Comparison of ENCODE assay signal across 23 cellular contexts in the genomic region with DNA sequence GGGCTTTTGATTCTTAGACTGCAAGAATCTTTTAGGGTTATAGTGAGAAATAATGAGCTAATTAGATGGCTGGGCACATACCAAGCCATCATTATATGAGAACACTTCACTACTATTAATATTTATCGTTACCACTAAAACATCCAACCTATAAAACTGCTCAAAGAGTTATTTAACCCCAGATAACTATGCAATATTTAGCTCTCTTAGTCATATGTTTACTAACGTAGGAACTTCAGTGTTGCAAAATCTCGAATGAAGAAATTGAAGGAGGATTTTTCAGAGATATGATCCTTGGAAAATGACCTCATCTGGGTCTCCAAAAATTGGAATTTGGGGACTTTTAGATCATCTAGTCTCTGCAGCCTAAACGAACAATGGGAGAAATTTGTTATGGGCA.
DNase-seq lines count a peak whose midpoint lies in the region; ATAC-seq, FAIRE-seq and TF ChIP-seq lines count a peak whose summit lies in the region.
"Had no signal": no experiment of that assay in that cellular context is flagged by ENCODE, and none has a peak within 500 bp of the region (broad histone marks: within the 10 kb centered on the region; RNA-seq: fewer than 3 reads in every experiment).

No MANE protein-coding gene starts in this region.

- POLR2A ChIA-PET in A549 (lab: Yijun Ruan, JAX), result no interaction called here

- ATAC-seq in A549, result peak in 1 of 2 experiments; percentile 15; a peak in 1 of 6 replicates
- no peak for ATAC-seq in HG02571 (IDR thresholded peaks at IDR 0.05; ENCODE audit: unreplicated experiment)
- no peak for ATAC-seq in upper lobe of right lung
- ATAC-seq: SK-N-SH treated with all-trans-retinoic acid at 6 μM for 48 hours had no signal

- intact Hi-C loops in upper lobe of right lung (cut with DNase I), result no loop called here

- H3K27ac ChIP-seq in A549, result peak overlapping the region; percentile 71 to 77
- peak overlapping the region; percentile 29 for H3K27ac ChIP-seq in angular gyrus (ENCODE audit: low read depth, low read length)
- no peak overlapping the region for H3K27ac ChIP-seq in upper lobe of right lung
- H3K27ac ChIP-seq: Peyer's patch had no signal

- no peak; a peak in 1 of 5 replicates for TF ChIP-seq RAD21 in A549 (conservative IDR thresholded peaks at IDR 0.05 in 1 of 2, IDR thresholded peaks at IDR 0.05 in 1 of 2)

- no peak for TF ChIP-seq CTCF in A549 (IDR thresholded peaks at IDR 0.05)
- TF ChIP-seq CTCF in upper lobe of right lung (IDR thresholded peaks at IDR 0.05), result no peak
- TF ChIP-seq CTCF in endothelial cell (IDR thresholded peaks at IDR 0.05; ENCODE audit: unreplicated experiment), result no peak

- no peaks in the 10 kb centered on the region for H3K36me3 Mint-ChIP-seq in endothelial cell (ENCODE audit: low read depth, unreplicated experiment)

- H3K4me2 ChIP-seq in A549, result peak overlapping the region; percentile 60
- H3K4me2 ChIP-seq: GM23338 had no signal

- peak; percentile 99 for FAIRE-seq in A549 (lab: Jason Lieb, UNC)
- FAIRE-seq: GM12892 had no signal

- H3K4me1 ChIP-seq in A549 (peaks cover 42% of the 10 kb centered on the region), upper lobe of right lung (no peaks in the 10 kb centered on the region)
- H3K4me1 ChIP-seq: HAP-1, Peyer's patch had no signal

- no peaks in the 10 kb centered on the region for H3K4me1 Mint-ChIP-seq in endothelial cell (ENCODE audit: unreplicated experiment)

- DNase-seq in A549 (ENCODE audit: low read depth in 1 of 2, low spot score in 1 of 2) (peak in 1 of 2 experiments; percentile 31), ELR (ENCODE audit: low read depth) (peak; percentile 14), fibroblast of peridontal ligament (ENCODE audit: extremely low read depth) (peak; percentile 33), upper lobe of right lung (no peak), endothelial cell (ENCODE audit: low spot score) (no peak)
- no peak for DNase-seq in activated naive CD4-positive, alpha-beta T cell treated with Interleukin-2 at 50 U/mL for 16 hours
- DNase-seq: CD4-positive, alpha-beta T cell; COR-L47; DMS79 treated with DMSO at 0.1 percent for 48 hours; Kasumi-1; MG63; NCI-H1092; NCI-H1436; NCI-H1930; NCI-H345; NCI-H82; Peyer's patch had no signal

- 3% methylated on average over 4 of the region's 4 CpGs for WGBS in A549 (ENCODE audit: missing lambda C conversion rate)

- no peak overlapping the region for H3K27ac Mint-ChIP-seq in endothelial cell (ENCODE audit: unreplicated experiment)
- H3K27ac Mint-ChIP-seq: CD4-positive, alpha-beta T cell; GM23338 had no signal

- TF ChIP-seq POLR2A in A549 (IDR thresholded peaks at IDR 0.05; ENCODE audit: low read length), result no peak

- H3K27me3 Mint-ChIP-seq in endothelial cell (ENCODE audit: unreplicated experiment), result peaks cover 4% of the 10 kb centered on the region

- no peaks in the 10 kb centered on the region for H3K27me3 ChIP-seq in upper lobe of right lung
- H3K27me3 ChIP-seq: Peyer's patch had no signal

- H3K36me3 ChIP-seq in upper lobe of right lung, result no peaks in the 10 kb centered on the region
- H3K36me3 ChIP-seq: HAP-1, MG63, Peyer's patch had no signal

- CTCF ChIA-PET in A549 (lab: Yijun Ruan, JAX), result interaction anchor here (0.5 to 6.7 kb wide), 11 partner anchors 11 to 1398 kb away, joined by 3 to 71 read pairs (median 3); no protein-coding TSS in a partner anchor

- H3K9me3 ChIP-seq in A549, result no peaks in the 10 kb centered on the region
- no peaks in the 10 kb centered on the region for H3K9me3 ChIP-seq in upper lobe of right lung
- H3K9me3 ChIP-seq: HAP-1, MG63, Peyer's patch had no signal

- no peaks in the 10 kb centered on the region for H3K9me3 Mint-ChIP-seq in endothelial cell (ENCODE audit: unreplicated experiment)
- H3K9me3 Mint-ChIP-seq: CD4-positive, alpha-beta T cell; GM23338 had no signal

- no peak overlapping the region for H3K4me3 Mint-ChIP-seq in endothelial cell (ENCODE audit: unreplicated experiment)
- H3K4me3 Mint-ChIP-seq: CD4-positive, alpha-beta T cell; GM23338 had no signal

- TF ChIP-seq EP300 in A549 (IDR thresholded peaks at IDR 0.05), result peak; percentile 42 to 79; a peak in 2 of 5 replicates

- H3K4me3 ChIP-seq in A549, result no peak overlapping the region
- no peak overlapping the region for H3K4me3 ChIP-seq in upper lobe of right lung
- H3K4me3 ChIP-seq: GM23338, HAP-1, MG63, Peyer's patch had no signal

TF ChIP-seq in A549, 52 proteins besides CTCF, POLR2A, EP300 and RAD21:
- TF ChIP-seq RFX5 (IDR thresholded peaks at IDR 0.05) (no peak), SMC3 (IDR thresholded peaks at IDR 0.05) (peak; percentile 15; the same call in 1 of the 3 replicates), CEBPB (IDR thresholded peaks at IDR 0.05) (peak; percentile 92 to 93), NFE2L2 (conservative IDR thresholded peaks at IDR 0.05; ENCODE audit: low read length) (no peak), NR3C1 (IDR thresholded peaks at IDR 0.05) (no peak), RNF2 (IDR thresholded peaks at IDR 0.05; ENCODE audit: borderline replicate concordance, low read depth) (no peak), ZC3H11A (IDR thresholded peaks at IDR 0.05) (no peak), CHD4 (IDR thresholded peaks at IDR 0.05; ENCODE audit: borderline replicate concordance) (no peak), REST (IDR thresholded peaks at IDR 0.05) (no peak), CBX2 (IDR thresholded peaks at IDR 0.05; ENCODE audit: borderline replicate concordance, low read depth) (no peak), FOSL2 (IDR thresholded peaks at IDR 0.05) (peak; percentile 72), FOSL2 (CRISPR knock-in tag; IDR thresholded peaks at IDR 0.05) (peak; percentile 75), JUN (IDR thresholded peaks at IDR 0.05) (peak in 1 of 2 experiments; percentile 47; a peak in 1 of 5 replicates), JUNB (IDR thresholded peaks at IDR 0.05) (peak; percentile 83), EHMT2 (IDR thresholded peaks at IDR 0.05; ENCODE audit: low read depth) (no peak), BCL3 (IDR thresholded peaks at IDR 0.05) (peak; percentile 59; the same call in 1 of the 3 replicates), GATA3 (IDR thresholded peaks at IDR 0.05; ENCODE audit: borderline replicate concordance) (peak; percentile 64; the same call in 1 of the 2 replicates)
- TF ChIP-seq, protein P1, sequence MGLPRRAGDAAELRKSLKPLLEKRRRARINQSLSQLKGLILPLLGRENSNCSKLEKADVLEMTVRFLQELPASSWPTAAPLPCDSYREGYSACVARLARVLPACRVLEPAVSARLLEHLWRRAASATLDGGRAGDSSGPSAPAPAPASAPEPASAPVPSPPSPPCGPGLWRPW (IDR thresholded peaks at IDR 0.05), result peak; percentile 70; the same call in 1 of the 2 replicates
- TF ChIP-seq, protein P2, sequence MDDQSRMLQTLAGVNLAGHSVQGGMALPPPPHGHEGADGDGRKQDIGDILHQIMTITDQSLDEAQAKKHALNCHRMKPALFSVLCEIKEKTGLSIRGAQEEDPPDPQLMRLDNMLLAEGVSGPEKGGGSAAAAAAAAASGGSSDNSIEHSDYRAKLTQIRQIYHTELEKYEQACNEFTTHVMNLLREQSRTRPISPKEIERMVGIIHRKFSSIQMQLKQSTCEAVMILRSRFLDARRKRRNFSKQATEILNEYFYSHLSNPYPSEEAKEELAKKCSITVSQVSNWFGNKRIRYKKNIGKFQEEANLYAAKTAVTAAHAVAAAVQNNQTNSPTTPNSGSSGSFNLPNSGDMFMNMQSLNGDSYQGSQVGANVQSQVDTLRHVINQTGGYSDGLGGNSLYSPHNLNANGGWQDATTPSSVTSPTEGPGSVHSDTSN (IDR thresholded peaks at IDR 0.05), result no peak

Comparison
In these comparisons a context has a peak if more than half of its experiments do, and no peak if none do; other contexts are left out.
1. DNase-seq: peak in ELR (single experiment) and fibroblast of peridontal ligament (single experiment); none in upper lobe of right lung (single experiment), endothelial cell (single experiment) and activated naive CD4-positive, alpha-beta T cell treated with Interleukin-2 at 50 U/mL for 16 hours (single experiment).